In the genomic region with DNA sequence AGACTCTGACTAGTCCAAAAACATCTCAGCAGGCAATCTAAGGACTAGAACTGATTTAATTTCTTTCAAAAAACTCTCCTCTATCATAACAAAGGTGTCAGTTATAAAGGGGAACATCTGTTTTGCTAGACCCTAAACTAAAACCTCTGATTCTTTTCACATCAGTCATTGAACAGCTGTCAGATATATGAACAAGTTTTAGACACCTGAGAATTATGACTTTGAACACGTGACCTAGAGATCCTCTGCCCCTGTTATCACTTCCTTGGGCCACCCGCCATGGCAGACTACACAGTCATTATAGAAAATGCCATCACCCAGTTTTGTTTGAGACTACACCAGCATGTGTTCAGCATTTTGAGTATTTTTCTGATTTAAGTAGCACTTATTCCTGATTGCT, we compare ENCODE assay signal across 28 cellular contexts.
A peak's percentile ranks its signal among the peaks of the same experiment; 100 is the strongest.
DNase-seq lines count a peak whose midpoint lies in the region; ATAC-seq, FAIRE-seq and TF ChIP-seq lines count a peak whose summit lies in the region.
"Had no signal": no experiment of that assay in that cellular context is flagged by ENCODE, and none has a peak within 500 bp of the region (broad histone marks: within the 10 kb centered on the region; RNA-seq: fewer than 3 reads in every experiment).

No MANE protein-coding gene starts in this region.

- ATAC-seq in K562 (no peak), thoracic aorta (ENCODE audit: insufficient number of reproducible peaks, low FRiP score, low read depth) (no peak)
- ATAC-seq in stimulated activated memory B cell treated with anti-CD40 and anti-IgM and Interleukin-4, amounts not matched to agents 10 μg/mL and 1 μg/mL and 100 μg/mL, for 72 hours, result no peak
- ATAC-seq: stimulated activated effector memory CD8-positive, alpha-beta T cell treated with anti-CD3 and anti-CD28 coated beads, Interleukin-12 subunit alpha, Interleukin-12 subunit beta, amount 100 ng/mL, for 72 hours had no signal

- H3K4me1 ChIP-seq in K562 (replicated peaks in 1 of 2; ENCODE audit: control insufficient read depth in 2 of 2, insufficient read depth in 2 of 2, low read length in 2 of 2) (peaks cover 6 to 13% of the 10 kb centered on the region in 2 experiments; a peak in 4 of 5 replicates), thoracic aorta (ENCODE audit: control insufficient read depth in 1 of 2, low read depth in 2 of 2) (peaks cover 9 to 42% of the 10 kb centered on the region in 2 donors)

- CTCF ChIA-PET in K562 (lab: Yijun Ruan, JAX; ENCODE audit: low intra/inter-chr PET ratio), result no interaction called here

- BruUV-seq in K562 (replicated peaks; lab: Mats Ljungman, UMichigan), result no TSS peak

- H3K9ac ChIP-seq in K562 (ENCODE audit: insufficient read depth in 1 of 2, low read depth in 2 of 2, low read length in 2 of 2), result no peak overlapping the region

- H3K4me2 ChIP-seq in K562 (ENCODE audit: insufficient read depth, low read length), result no peak overlapping the region

- H3K27me3 ChIP-seq in K562 (ENCODE audit: control insufficient read depth in 2 of 2, insufficient read depth in 2 of 2, low read length in 2 of 2) (no peaks in the 10 kb centered on the region), thoracic aorta (replicated peaks; ENCODE audit: insufficient read depth) (no peaks in the 10 kb centered on the region)
- H3K27me3 ChIP-seq: cardiac muscle cell, spleen, testis had no signal

- in situ Hi-C loops in K562 (cut with MboI), result no loop called here

- H3K36me3 ChIP-seq in K562 (ENCODE audit: control insufficient read depth, insufficient read depth, low read length) (no peaks in the 10 kb centered on the region), thoracic aorta (no peaks in the 10 kb centered on the region)
- H3K36me3 ChIP-seq: cardiac muscle cell, spleen had no signal

- DNase-seq in NCI-H2227 treated with DMSO at 0.1 percent for 48 hours (lab: John Stamatoyannopoulos, UW), result peak; percentile 42
- DNase-seq in K562 (ENCODE audit: extremely low read depth in 1 of 4, low spot score in 3 of 4), result no peak
- no peak for DNase-seq in nephron progenitor cell
- no peak for DNase-seq in thoracic aorta (ENCODE audit: low spot score)
- DNase-seq in RPMI8226, result no peak
- DNase-seq in activated CD8-positive, alpha-beta memory T cell treated with anti-CD3 and anti-CD28 coated beads, Interleukin-2, amount 50 U/mL, for 4 hours, result no peak
- DNase-seq: activated CD4-positive, alpha-beta T cell treated with anti-CD3 and anti-CD28 coated beads, Interleukin-2, amount 10 ng/mL, durations not matched to agents 24 days and 14 days; activated naive CD4-positive, alpha-beta T cell treated with anti-CD3 and anti-CD28 coated beads for 36 hours; AML-193; amygdala; CD8-positive, alpha-beta memory T cell; endodermal cell; GDM1; glutamatergic neuron; GOT3; kidney; mammary epithelial cell; MV-4-11; NCI-H146; NCI-H526; occipital lobe; spleen; stimulated activated CD4-positive, alpha-beta T cell treated with anti-CD3 and anti-CD28 coated beads, Interleukin-2, amount 100 ng/mL, for 48 hours; testis had no signal

- no peaks in the 10 kb centered on the region for H3K79me2 ChIP-seq in K562 (ENCODE audit: control insufficient read depth, insufficient read depth, low read length)

- H3K27ac Mint-ChIP-seq in nephron progenitor cell, result peak overlapping the region; percentile 26
- no peak overlapping the region for H3K27ac Mint-ChIP-seq in stimulated activated memory B cell treated with anti-CD40 and anti-IgM and Interleukin-4, amounts not matched to agents 10 μg/mL and 1 μg/mL and 100 μg/mL, for 72 hours
- H3K27ac Mint-ChIP-seq: activated CD4-positive, alpha-beta T cell treated with anti-CD3 and anti-CD28 coated beads, Interleukin-2, amount 10 ng/mL, durations not matched to agents 24 days and 14 days; activated naive CD4-positive, alpha-beta T cell treated with anti-CD3 and anti-CD28 coated beads for 36 hours; endodermal cell; stimulated activated effector memory CD8-positive, alpha-beta T cell treated with anti-CD3 and anti-CD28 coated beads, Interleukin-12 subunit alpha, Interleukin-12 subunit beta, amount 100 ng/mL, for 72 hours had no signal

- peaks cover 4% of the 10 kb centered on the region for H3K36me3 Mint-ChIP-seq in nephron progenitor cell (ENCODE audit: low read depth)
- H3K36me3 Mint-ChIP-seq in stimulated activated memory B cell treated with anti-CD40 and anti-IgM and Interleukin-4, amounts not matched to agents 10 μg/mL and 1 μg/mL and 100 μg/mL, for 72 hours, result no peaks in the 10 kb centered on the region
- H3K36me3 Mint-ChIP-seq: CD8-positive, alpha-beta memory T cell; stimulated activated effector memory CD8-positive, alpha-beta T cell treated with anti-CD3 and anti-CD28 coated beads, Interleukin-12 subunit alpha, Interleukin-12 subunit beta, amount 100 ng/mL, for 72 hours had no signal

- intact Hi-C loops in K562 (cut with micrococcal nuclease), result loop anchor here (10.0 kb wide), 1 partner anchor 285 kb away; a partner anchor contains a TSS

- no peak for TF ChIP-seq POLR2A in K562 (conservative IDR thresholded peaks at IDR 0.05)

- no peak overlapping the region for H3K4me3 ChIP-seq in K562
- H3K4me3 ChIP-seq in thoracic aorta, result no peak overlapping the region
- H3K4me3 ChIP-seq: cardiac muscle cell, spleen, testis had no signal

- H3K27ac ChIP-seq in K562 (ENCODE audit: extremely low read depth, low read depth, low read length) (no peak overlapping the region), thoracic aorta (peak overlapping the region; percentile 28 to 74)
- H3K27ac ChIP-seq: cardiac muscle cell, spleen, testis had no signal

- TF ChIP-seq CTCF in K562 (IDR thresholded peaks at IDR 0.05 in 2 of 3, conservative IDR thresholded peaks at IDR 0.05 in 1 of 3; ENCODE audit: insufficient read depth in 2 of 3, low read depth in 1 of 3, low read length in 3 of 3), result no peak
- TF ChIP-seq CTCF in nephron progenitor cell (IDR thresholded peaks at IDR 0.05), result no peak
- TF ChIP-seq CTCF in thoracic aorta (IDR thresholded peaks at IDR 0.05), result no peak

- H3K4me1 Mint-ChIP-seq in nephron progenitor cell, result peaks cover 62% of the 10 kb centered on the region
- no peaks in the 10 kb centered on the region for H3K4me1 Mint-ChIP-seq in stimulated activated memory B cell treated with anti-CD40 and anti-IgM and Interleukin-4, amounts not matched to agents 10 μg/mL and 1 μg/mL and 100 μg/mL, for 72 hours
- H3K4me1 Mint-ChIP-seq: activated CD4-positive, alpha-beta T cell treated with anti-CD3 and anti-CD28 coated beads, Interleukin-2, amount 10 ng/mL, durations not matched to agents 24 days and 14 days; CD8-positive, alpha-beta memory T cell; stimulated activated effector memory CD8-positive, alpha-beta T cell treated with anti-CD3 and anti-CD28 coated beads, Interleukin-12 subunit alpha, Interleukin-12 subunit beta, amount 100 ng/mL, for 72 hours had no signal

- no peaks in the 10 kb centered on the region; the same call in 1 of the 2 replicates for H4K20me1 ChIP-seq in K562 (replicated peaks; ENCODE audit: control insufficient read depth, insufficient read depth, low read length)

- no peaks in the 10 kb centered on the region for H3K9me1 ChIP-seq in K562 (ENCODE audit: control insufficient read depth, insufficient read depth, low read length)

- FAIRE-seq in K562 (lab: Jason Lieb, UNC), result no peak
- FAIRE-seq: GM18507, kidney had no signal

- POLR2A ChIA-PET in K562 (lab: Yijun Ruan, JAX), result interaction anchor here (0.9 kb wide), 1 partner anchor 11 kb away, joined by 3 read pairs; no protein-coding TSS in a partner anchor

- no peak for TF ChIP-seq RAD21 in K562 (CRISPR knock-in tag; conservative IDR thresholded peaks at IDR 0.05 in 1 of 2, IDR thresholded peaks at IDR 0.05 in 1 of 2)

- WGBS in K562 (ENCODE audit: insufficient coverage, low coverage, missing lambda C conversion rate), result 3% methylated on average over 2 of the region's 2 CpGs

- no peaks in the 10 kb centered on the region for H3K9me3 ChIP-seq in K562 (replicated peaks; ENCODE audit: control insufficient read depth, insufficient read depth, low read depth, low read length)
- H3K9me3 ChIP-seq in thoracic aorta, result no peaks in the 10 kb centered on the region
- H3K9me3 ChIP-seq: spleen, testis had no signal

- no peak overlapping the region for H2AFZ ChIP-seq in K562 (ENCODE audit: low read depth, low read length)

- peaks cover 2% of the 10 kb centered on the region for H3K27me3 Mint-ChIP-seq in nephron progenitor cell (ENCODE audit: low read depth, poor library complexity)
- no peaks in the 10 kb centered on the region for H3K27me3 Mint-ChIP-seq in stimulated activated memory B cell treated with anti-CD40 and anti-IgM and Interleukin-4, amounts not matched to agents 10 μg/mL and 1 μg/mL and 100 μg/mL, for 72 hours
- H3K27me3 Mint-ChIP-seq: activated CD4-positive, alpha-beta T cell treated with anti-CD3 and anti-CD28 coated beads, Interleukin-2, amount 10 ng/mL, durations not matched to agents 24 days and 14 days; CD8-positive, alpha-beta memory T cell had no signal

- H3K4me3 Mint-ChIP-seq in nephron progenitor cell, result no peak overlapping the region
- H3K4me3 Mint-ChIP-seq in stimulated activated memory B cell treated with anti-CD40 and anti-IgM and Interleukin-4, amounts not matched to agents 10 μg/mL and 1 μg/mL and 100 μg/mL, for 72 hours, result no peak overlapping the region
- H3K4me3 Mint-ChIP-seq: activated CD4-positive, alpha-beta T cell treated with anti-CD3 and anti-CD28 coated beads, Interleukin-2, amount 10 ng/mL, durations not matched to agents 24 days and 14 days; activated naive CD4-positive, alpha-beta T cell treated with anti-CD3 and anti-CD28 coated beads for 36 hours; CD8-positive, alpha-beta memory T cell; endodermal cell; stimulated activated effector memory CD8-positive, alpha-beta T cell treated with anti-CD3 and anti-CD28 coated beads, Interleukin-12 subunit alpha, Interleukin-12 subunit beta, amount 100 ng/mL, for 72 hours had no signal

- no peak for TF ChIP-seq EP300 in K562 (IDR thresholded peaks at IDR 0.05; ENCODE audit: low read length)

- H3K9me3 Mint-ChIP-seq in nephron progenitor cell, result peaks cover under 1% of the 10 kb centered on the region
- no peaks in the 10 kb centered on the region for H3K9me3 Mint-ChIP-seq in stimulated activated memory B cell treated with anti-CD40 and anti-IgM and Interleukin-4, amounts not matched to agents 10 μg/mL and 1 μg/mL and 100 μg/mL, for 72 hours
- H3K9me3 Mint-ChIP-seq: activated naive CD4-positive, alpha-beta T cell treated with anti-CD3 and anti-CD28 coated beads for 36 hours; CD8-positive, alpha-beta memory T cell; endodermal cell; stimulated activated effector memory CD8-positive, alpha-beta T cell treated with anti-CD3 and anti-CD28 coated beads, Interleukin-12 subunit alpha, Interleukin-12 subunit beta, amount 100 ng/mL, for 72 hours had no signal

TF ChIP-seq in K562, 482 proteins besides CTCF, POLR2A, EP300 and RAD21 (continues in another document):
- TF ChIP-seq MEIS2 (IDR thresholded peaks at IDR 0.05; ENCODE audit: partially characterized antibody), result peak; percentile 70
